9 cellular contexts compared by ENCODE assay signal in the genomic region with DNA sequence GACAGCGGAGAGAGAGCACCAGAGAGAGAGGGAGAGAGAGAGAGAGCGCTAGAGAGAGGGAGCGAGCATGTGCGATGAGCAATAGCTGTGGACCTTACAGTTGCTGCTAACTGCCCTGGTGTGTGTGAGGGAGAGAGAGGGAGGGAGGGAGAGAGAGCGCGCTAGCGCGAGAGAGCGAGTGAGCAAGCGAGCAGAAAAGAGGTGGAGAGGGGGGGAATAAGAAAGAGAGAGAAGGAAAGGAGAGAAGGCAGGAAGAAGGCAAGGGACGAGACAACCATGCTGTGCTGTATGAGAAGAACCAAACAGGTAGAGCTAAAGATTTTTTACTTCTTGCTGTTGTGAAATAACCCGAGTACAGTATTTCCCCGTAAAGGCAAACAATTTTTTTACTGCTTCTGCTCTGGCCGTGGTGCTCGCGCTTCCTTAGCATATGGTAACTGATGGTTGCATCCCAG. TPM values are rescaled to one million over a fixed set of nuclear protein-coding genes. Genes with fewer than 3 reads are reported as not detected.
DNase-seq lines count a peak whose midpoint lies in the region; ATAC-seq and TF ChIP-seq lines count a peak whose summit lies in the region.
"Had no signal": no experiment of that assay in that cellular context is flagged by ENCODE, and none has a peak within 500 bp of the region (broad histone marks: within the 10 kb centered on the region; RNA-seq: fewer than 3 reads in every experiment).

Gene GAP43, plus strand, starts transcription at position 97 of the 455 bp plus-strand sequence. Its CDS starts 180 bp downstream, at position 277.

- TF ChIP-seq EP300 in sigmoid colon (IDR thresholded peaks at IDR 0.05): no peak

- peaks cover 0 to 26% (median 12%) of the 10 kb centered on the region in 3 donors for H3K27me3 ChIP-seq in sigmoid colon
- H3K27me3 ChIP-seq in CD8-positive, alpha-beta T cell (ENCODE audit: insufficient read depth, low read length): peaks cover 5% of the 10 kb centered on the region

- no peak for TF ChIP-seq POLR2A in sigmoid colon (IDR thresholded peaks at IDR 0.05)

- H3K36me3 Mint-ChIP-seq in Calu3 (ENCODE audit: insufficient read depth, unreplicated experiment): no peaks in the 10 kb centered on the region
- H3K36me3 Mint-ChIP-seq in CD8-positive, alpha-beta T cell: no peaks in the 10 kb centered on the region
- H3K36me3 Mint-ChIP-seq in activated T-helper 2 cell treated with anti-CD3 and anti-CD28 coated beads, Interferon-gamma antibody, Interleukin-2, Interleukin-4, amounts not matched to agents 10 μg/mL and 5 μg/mL and 100 μg/mL, durations not matched to agents 14 hours and 24 hours and 36 hours (ENCODE audit: low read depth): no peaks in the 10 kb centered on the region

- intact Hi-C loops in Calu3 (cut with micrococcal nuclease; ENCODE audit: unreplicated experiment) (no loop called here), sigmoid colon (cut with DNase I) (no loop called here)
- intact Hi-C loops in CD8-positive, alpha-beta T cell (cut with DNase I, micrococcal nuclease): no loop called here
- intact Hi-C loops in activated T-helper 2 cell treated with anti-CD3 and anti-CD28 coated beads, Interferon-gamma antibody, Interleukin-2, Interleukin-4, amounts not matched to agents 10 μg/mL and 5 μg/mL and 100 μg/mL, durations not matched to agents 14 hours and 24 hours and 36 hours (cut with micrococcal nuclease): no loop called here

- H3K27me3 Mint-ChIP-seq in Calu3 (ENCODE audit: unreplicated experiment): peaks cover 45% of the 10 kb centered on the region
- H3K27me3 Mint-ChIP-seq in CD8-positive, alpha-beta T cell (ENCODE audit: low read depth): peaks cover 32% of the 10 kb centered on the region
- H3K27me3 Mint-ChIP-seq in activated T-helper 2 cell treated with anti-CD3 and anti-CD28 coated beads, Interferon-gamma antibody, Interleukin-2, Interleukin-4, amounts not matched to agents 10 μg/mL and 5 μg/mL and 100 μg/mL, durations not matched to agents 14 hours and 24 hours and 36 hours (ENCODE audit: low read depth): peaks cover 48% of the 10 kb centered on the region

- peaks cover 0 to 14% (median 13%) of the 10 kb centered on the region in 4 donors for H3K4me1 ChIP-seq in sigmoid colon
- H3K4me1 ChIP-seq in CD8-positive, alpha-beta T cell (ENCODE audit: insufficient read depth, low read length): peaks cover 12% of the 10 kb centered on the region

- H3K27ac ChIP-seq in sigmoid colon: no peak within 1 kb of the TSS
- H3K27ac ChIP-seq in CD8-positive, alpha-beta T cell (ENCODE audit: low read depth, low read length): no peak within 1 kb of the TSS

- peak within 1 kb of the TSS; percentile 44 for H3K4me3 ChIP-seq in astrocyte of the cerebellum (ENCODE audit: low read depth, low read length)
- H3K4me3 ChIP-seq in iPS-11a (ENCODE audit: low read depth, low read length): peak within 1 kb of the TSS; percentile 75
- peak within 1 kb of the TSS; percentile 12 to 40 (median 26) for H3K4me3 ChIP-seq in sigmoid colon
- H3K4me3 ChIP-seq in CD8-positive, alpha-beta T cell (ENCODE audit: low read depth, low read length): no peak within 1 kb of the TSS

- 4% methylated on average over 16 of the region's 16 CpGs for WGBS in sigmoid colon, 2 donors

- no peaks in the 10 kb centered on the region for H3K36me3 ChIP-seq in sigmoid colon
- H3K36me3 ChIP-seq in CD8-positive, alpha-beta T cell (ENCODE audit: insufficient read depth, low read length): no peaks in the 10 kb centered on the region

- no peaks in the 10 kb centered on the region for H3K9me3 Mint-ChIP-seq in Calu3 (ENCODE audit: low read depth, unreplicated experiment)
- no peaks in the 10 kb centered on the region for H3K9me3 Mint-ChIP-seq in CD8-positive, alpha-beta T cell
- no peaks in the 10 kb centered on the region for H3K9me3 Mint-ChIP-seq in activated T-helper 2 cell treated with anti-CD3 and anti-CD28 coated beads, Interferon-gamma antibody, Interleukin-2, Interleukin-4, amounts not matched to agents 10 μg/mL and 5 μg/mL and 100 μg/mL, durations not matched to agents 14 hours and 24 hours and 36 hours

- no peak within 1 kb of the TSS for H3K27ac Mint-ChIP-seq in Calu3 (ENCODE audit: unreplicated experiment)
- no peak within 1 kb of the TSS for H3K27ac Mint-ChIP-seq in CD8-positive, alpha-beta T cell
- H3K27ac Mint-ChIP-seq in activated T-helper 2 cell treated with anti-CD3 and anti-CD28 coated beads, Interferon-gamma antibody, Interleukin-2, Interleukin-4, amounts not matched to agents 10 μg/mL and 5 μg/mL and 100 μg/mL, durations not matched to agents 14 hours and 24 hours and 36 hours: no peak within 1 kb of the TSS

- TF ChIP-seq CTCF in Calu3 (IDR thresholded peaks at IDR 0.05; ENCODE audit: unreplicated experiment) (no peak), astrocyte of the cerebellum (IDR thresholded peaks at IDR 0.05; ENCODE audit: low read depth, low read length, missing control alignments) (no peak), sigmoid colon (IDR thresholded peaks at IDR 0.05) (no peak)
- no peak for TF ChIP-seq CTCF in CD8-positive, alpha-beta T cell (IDR thresholded peaks at IDR 0.05)

- BruUV-seq in Calu3 (replicated peaks; lab: Mats Ljungman, UMichigan): no TSS peak

- POLR2A ChIA-PET in CD8-positive, alpha-beta T cell (lab: Charles Lee): interaction anchor here (0.7 kb wide), 1 partner anchor 121 kb away, joined by 3 read pairs; no protein-coding TSS in a partner anchor

- CTCF ChIA-PET in Calu3 (lab: Charles Lee): no interaction called here
- CTCF ChIA-PET in CD8-positive, alpha-beta T cell (lab: Charles Lee): no interaction called here

- DNase-seq in Calu3 (no peak), NCI-H1417 treated with DMSO at 0.1 percent for 48 hours (lab: John Stamatoyannopoulos, UW) (peak; percentile 56), astrocyte of the cerebellum (ENCODE audit: low read depth) (peak; percentile 42), sigmoid colon (peak; percentile 62)
- DNase-seq in CD8-positive, alpha-beta T cell: no peak
- no peak for DNase-seq in activated T-helper 2 cell treated with anti-CD3 and anti-CD28 coated beads, Interferon-gamma antibody, Interleukin-2, Interleukin-4, amounts not matched to agents 10 μg/mL and 5 μg/mL and 100 μg/mL, durations not matched to agents 14 hours and 24 hours and 36 hours (ENCODE audit: low spot score)

- peak within 1 kb of the TSS; percentile 38 for H3K4me3 Mint-ChIP-seq in Calu3 (ENCODE audit: low read depth, unreplicated experiment)
- H3K4me3 Mint-ChIP-seq in CD8-positive, alpha-beta T cell: no peak within 1 kb of the TSS
- no peak within 1 kb of the TSS for H3K4me3 Mint-ChIP-seq in activated T-helper 2 cell treated with anti-CD3 and anti-CD28 coated beads, Interferon-gamma antibody, Interleukin-2, Interleukin-4, amounts not matched to agents 10 μg/mL and 5 μg/mL and 100 μg/mL, durations not matched to agents 14 hours and 24 hours and 36 hours (ENCODE audit: low read depth)

- ATAC-seq in CD8-positive, alpha-beta T cell: no peak
- no peak for ATAC-seq in GM19397 (IDR thresholded peaks at IDR 0.05; ENCODE audit: unreplicated experiment)
- ATAC-seq: HCT116 had no signal

- H3K9me3 ChIP-seq in sigmoid colon: no peaks in the 10 kb centered on the region
- no peaks in the 10 kb centered on the region for H3K9me3 ChIP-seq in CD8-positive, alpha-beta T cell (ENCODE audit: low read length)

- in situ Hi-C loops in astrocyte of the cerebellum (cut with HindIII; ENCODE audit: low sequenced_read_pairs): no loop called here

- H3K4me1 Mint-ChIP-seq in Calu3 (ENCODE audit: low read depth, unreplicated experiment): no peaks in the 10 kb centered on the region
- H3K4me1 Mint-ChIP-seq in CD8-positive, alpha-beta T cell (ENCODE audit: low read depth): peaks cover 10% of the 10 kb centered on the region
- peaks cover 8% of the 10 kb centered on the region for H3K4me1 Mint-ChIP-seq in activated T-helper 2 cell treated with anti-CD3 and anti-CD28 coated beads, Interferon-gamma antibody, Interleukin-2, Interleukin-4, amounts not matched to agents 10 μg/mL and 5 μg/mL and 100 μg/mL, durations not matched to agents 14 hours and 24 hours and 36 hours (ENCODE audit: low read depth)

RNA-seq across cellular contexts. Expression of gene GAP43, which starts in this region (rescaled TPM):
- not detected in 2 replicates for total RNA-seq in Calu3 (2022)
- total RNA-seq in sigmoid colon: 10 to 100 TPM in 2 of 4 donors, 1 to 10 TPM in 2; 4.4 to 18.9 (median 9.7) TPM
- polyA plus RNA-seq in sigmoid colon: 1 to 10 TPM in 1 of 3 donors, under 1 TPM in 1, not detected in 1; 0.60 to 8.2 TPM
- not detected for total RNA-seq in CD8-positive, alpha-beta T cell
- total RNA-seq in activated T-helper 2 cell treated with anti-CD3 and anti-CD28 coated beads, Interferon-gamma antibody, Interleukin-2, Interleukin-4, amounts not matched to agents 10 μg/mL and 5 μg/mL and 100 μg/mL, durations not matched to agents 14 hours and 24 hours and 36 hours: not detected in 2 replicates

Comparison
In these comparisons a context has a peak if more than half of its experiments do, and no peak if none do; other contexts are left out.
1. DNase-seq: peak in NCI-H1417 treated with DMSO at 0.1 percent for 48 hours (single experiment), astrocyte of the cerebellum (single experiment) and sigmoid colon (single experiment); none in Calu3 (single experiment), CD8-positive, alpha-beta T cell (0 of 7) and activated T-helper 2 cell treated with anti-CD3 and anti-CD28 coated beads, Interferon-gamma antibody, Interleukin-2, Interleukin-4, amounts not matched to agents 10 μg/mL and 5 μg/mL and 100 μg/mL, durations not matched to agents 14 hours and 24 hours and 36 hours (single experiment).